In genomic region chr9:41082358-41082757, GRCh38 we compare ENCODE assay signal across 8 cellular contexts. TPM values are rescaled to one million over a fixed set of nuclear protein-coding genes. Genes with fewer than 3 reads are reported as not detected.
"Had no signal": no experiment of that assay in that cellular context is flagged by ENCODE, and none has a peak within 500 bp of the region (broad histone marks: within the 10 kb centered on the region; RNA-seq: fewer than 3 reads in every experiment).

No MANE protein-coding gene starts in this region.

RNA-seq across cellular contexts. Expression of gene FOXD4L6, which starts 46.1 kb away (rescaled TPM):
- total RNA-seq: PC-9, Peyer's patch, Right ventricle myocardium inferior, Right ventricle myocardium superior, RPMI7951, SJSA1, SK-MEL-5 had no signal
- polyA plus RNA-seq: SK-N-SH had no signal
